20 cellular contexts compared by ENCODE assay signal in genomic region chr17:79627766-79628690, GRCh38. TPM values are rescaled to one million over a fixed set of nuclear protein-coding genes. Genes with fewer than 3 reads are reported as not detected.
DNase-seq lines count a peak whose midpoint lies in the region; ATAC-seq, FAIRE-seq and TF ChIP-seq lines count a peak whose summit lies in the region.
"Had no signal": no experiment of that assay in that cellular context is flagged by ENCODE, and none has a peak within 500 bp of the region (broad histone marks: within the 10 kb centered on the region; RNA-seq: fewer than 3 reads in every experiment).

No MANE protein-coding gene starts in this region.

- no peak overlapping the region for H3K4me3 Mint-ChIP-seq in glutamatergic neuron (ENCODE audit: unreplicated experiment)
- H3K4me3 Mint-ChIP-seq: stimulated activated naive B cell treated with anti-CD40 and anti-IgM and Interleukin-4, amounts not matched to agents 10 μg/mL and 1 μg/mL and 100 μg/mL, for 72 hours had no signal

- H3K4me1 Mint-ChIP-seq in glutamatergic neuron (ENCODE audit: low read depth, unreplicated experiment): peaks cover 14% of the 10 kb centered on the region
- H3K4me1 Mint-ChIP-seq: stimulated activated naive B cell treated with anti-CD40 and anti-IgM and Interleukin-4, amounts not matched to agents 10 μg/mL and 1 μg/mL and 100 μg/mL, for 72 hours had no signal

- H3K4me1 ChIP-seq in A549: peaks cover 39% of the 10 kb centered on the region
- H3K4me1 ChIP-seq: gastroesophageal sphincter had no signal

- no peak for TF ChIP-seq RAD21 in A549 (conservative IDR thresholded peaks at IDR 0.05 in 1 of 2, IDR thresholded peaks at IDR 0.05 in 1 of 2)

- FAIRE-seq in A549 (lab: Jason Lieb, UNC): no peak
- FAIRE-seq: GM19239 had no signal

- no peaks in the 10 kb centered on the region for H3K9me3 ChIP-seq in A549
- H3K9me3 ChIP-seq: gastroesophageal sphincter had no signal

- H3K27me3 Mint-ChIP-seq in glutamatergic neuron (ENCODE audit: unreplicated experiment): peaks cover 11% of the 10 kb centered on the region

- no peak for TF ChIP-seq POLR2A in A549 (IDR thresholded peaks at IDR 0.05; ENCODE audit: low read length)

- TF ChIP-seq EP300 in A549 (IDR thresholded peaks at IDR 0.05): no peak

- no peaks in the 10 kb centered on the region for H3K36me3 Mint-ChIP-seq in glutamatergic neuron (ENCODE audit: unreplicated experiment)
- H3K36me3 Mint-ChIP-seq: stimulated activated naive B cell treated with anti-CD40 and anti-IgM and Interleukin-4, amounts not matched to agents 10 μg/mL and 1 μg/mL and 100 μg/mL, for 72 hours had no signal

- 0 out of 3 replicates have a peak overlapping the region, but pooled peaks have one; percentile 61 for H3K4me2 ChIP-seq in A549
- H3K4me2 ChIP-seq: smooth muscle cell had no signal

- DNase-seq in A549 (ENCODE audit: low read depth in 1 of 2, low spot score in 1 of 2) (no peak), H7 (peak; percentile 23), left cardiac atrium (peak; percentile 3), posterior vena cava (ENCODE audit: low spot score) (peak; percentile 63), NCI-H2171 treated with DMSO at 0.1 percent for 48 hours (lab: John Stamatoyannopoulos, UW) (no peak), glutamatergic neuron (no peak), NCI-H82 (lab: John Stamatoyannopoulos, UW) (no peak)
- DNase-seq: activated CD4-positive, alpha-beta T cell treated with anti-CD3 and anti-CD28 coated beads for 1 hour; AML-193; DMS 273 treated with DMSO at 0.1 percent for 48 hours; KG1; NCI-H1092 treated with DMSO at 0.1 percent for 48 hours; occipital lobe; RPMI8226; stimulated activated naive B cell treated with anti-CD40 and anti-IgM and Interleukin-4, amounts not matched to agents 10 μg/mL and 1 μg/mL and 100 μg/mL, for 72 hours had no signal

- intact Hi-C loops in left cardiac atrium (cut with DNase I): no loop called here
- intact Hi-C loops in posterior vena cava (cut with DNase I): no loop called here

- no peak for TF ChIP-seq CTCF in A549 (IDR thresholded peaks at IDR 0.05)
- TF ChIP-seq CTCF in glutamatergic neuron (IDR thresholded peaks at IDR 0.05; ENCODE audit: partially characterized antibody, unreplicated experiment): no peak

- peaks cover 3% of the 10 kb centered on the region for H3K9me3 Mint-ChIP-seq in glutamatergic neuron (ENCODE audit: unreplicated experiment)

- no peaks in the 10 kb centered on the region for H3K36me3 ChIP-seq in H7 (replicated peaks; ENCODE audit: control insufficient read depth, insufficient read depth, low read length)
- H3K36me3 ChIP-seq: gastroesophageal sphincter had no signal

- no peak overlapping the region for H3K27ac Mint-ChIP-seq in glutamatergic neuron (ENCODE audit: unreplicated experiment)
- H3K27ac Mint-ChIP-seq: stimulated activated naive B cell treated with anti-CD40 and anti-IgM and Interleukin-4, amounts not matched to agents 10 μg/mL and 1 μg/mL and 100 μg/mL, for 72 hours had no signal

- no peaks in the 10 kb centered on the region for H3K27me3 ChIP-seq in H7 (ENCODE audit: control insufficient read depth, insufficient read depth, low read length)

- CTCF ChIA-PET in A549 (lab: Yijun Ruan, JAX): interaction anchor here (0.6 to 3.0 kb wide), 4 partner anchors 13 to 236 kb away, joined by 3 to 19 read pairs (median 4); no protein-coding TSS in a partner anchor

- 88% methylated on average over 20 of the region's 20 CpGs for WGBS in A549 (ENCODE audit: missing lambda C conversion rate)

- POLR2A ChIA-PET in A549 (lab: Yijun Ruan, JAX): no interaction called here

- H3K27ac ChIP-seq in A549: peak overlapping the region; percentile 71 to 79
- H3K27ac ChIP-seq: gastroesophageal sphincter had no signal

- ATAC-seq in A549: no peak
- no peak for ATAC-seq in left cardiac atrium
- no peak for ATAC-seq in GM19328 (IDR thresholded peaks at IDR 0.05; ENCODE audit: unreplicated experiment)
- ATAC-seq: gastroesophageal sphincter; stimulated activated naive B cell treated with anti-CD40 and anti-IgM and Interleukin-4, amounts not matched to agents 10 μg/mL and 1 μg/mL and 100 μg/mL, for 72 hours had no signal

- H3K4me3 ChIP-seq in A549: no peak overlapping the region
- H3K4me3 ChIP-seq in H7 (ENCODE audit: insufficient read depth, low read depth, low read length): no peak overlapping the region
- H3K4me3 ChIP-seq: gastroesophageal sphincter, smooth muscle cell had no signal

TF ChIP-seq in A549, 52 proteins besides CTCF, POLR2A, EP300 and RAD21:
- TF ChIP-seq EHF (CRISPR knock-in tag; IDR thresholded peaks at IDR 0.05) (no peak), TP53 (CRISPR knock-in tag; IDR thresholded peaks at IDR 0.05) (no peak), JUN (IDR thresholded peaks at IDR 0.05) (no peak), HDAC2 (IDR thresholded peaks at IDR 0.05) (no peak), HEYL (CRISPR knock-in tag; IDR thresholded peaks at IDR 0.05) (no peak), HOXA7 (CRISPR knock-in tag; IDR thresholded peaks at IDR 0.05) (no peak), ZFP36 (IDR thresholded peaks at IDR 0.05; ENCODE audit: borderline replicate concordance, partially characterized antibody) (no peak), KDM1A (IDR thresholded peaks at IDR 0.05; ENCODE audit: low read depth) (no peak), ATOH8 (CRISPR knock-in tag; IDR thresholded peaks at IDR 0.05; ENCODE audit: low read depth) (no peak), PBX3 (IDR thresholded peaks at IDR 0.05) (no peak)

RNA-seq across cellular contexts. Expression of gene RBFOX3, which starts 17.2 kb away (rescaled TPM):
- polyA plus RNA-seq in A549 (2011; rRNA removed) (3.3 and 6.7 TPM in 2 replicates), A549 (2017; fragmentation: RNase III; extraction: RNeasy Plus Mini Kit Qiagen cat#74134 plus additional on column Dnase treatment) (2.6 to 3.4 TPM (median 3.1 TPM) in 3 replicates)
- polyA plus RNA-seq in A549 (2012; cell fraction: cytosol; rRNA removed): 1.3 and 1.6 TPM in 2 replicates
- polyA plus RNA-seq in A549 (2012; cell fraction: nucleus; rRNA removed): 3.6 and 4.5 TPM in 2 replicates
- 6.7 and 9.9 TPM in 2 replicates for polyA minus RNA-seq in A549 (2011; rRNA and poly(A)+ RNA removed)
- total RNA-seq in H7 (2014; rRNA removed; shearing (Covaris generic)): 3.5 and 13.4 TPM in 2 replicates
- total RNA-seq in left cardiac atrium (not detected), posterior vena cava (10 to 100 TPM in 1 of 2 donors, 1 to 10 TPM in 1; 7.1 to 21.6 TPM), glutamatergic neuron (ENCODE audit: unreplicated experiment) (110 TPM)
- total RNA-seq: smooth muscle cell; T-helper 1 cell treated with Interleukin-12 subunit alpha and Interleukin-12 subunit beta and Interleukin-4 antibody, amounts not matched to agents 30 ng/mL and 1 ng/mL, for 36 hours had no signal

Comparison
In these comparisons a context has a peak if more than half of its experiments do, and no peak if none do; other contexts are left out.
1. DNase-seq: peak in H7 (single experiment), left cardiac atrium (single experiment) and posterior vena cava (single experiment); none in A549 (0 of 2), NCI-H2171 treated with DMSO at 0.1 percent for 48 hours (single experiment), glutamatergic neuron (single experiment) and NCI-H82 (single experiment).